In the genomic region with DNA sequence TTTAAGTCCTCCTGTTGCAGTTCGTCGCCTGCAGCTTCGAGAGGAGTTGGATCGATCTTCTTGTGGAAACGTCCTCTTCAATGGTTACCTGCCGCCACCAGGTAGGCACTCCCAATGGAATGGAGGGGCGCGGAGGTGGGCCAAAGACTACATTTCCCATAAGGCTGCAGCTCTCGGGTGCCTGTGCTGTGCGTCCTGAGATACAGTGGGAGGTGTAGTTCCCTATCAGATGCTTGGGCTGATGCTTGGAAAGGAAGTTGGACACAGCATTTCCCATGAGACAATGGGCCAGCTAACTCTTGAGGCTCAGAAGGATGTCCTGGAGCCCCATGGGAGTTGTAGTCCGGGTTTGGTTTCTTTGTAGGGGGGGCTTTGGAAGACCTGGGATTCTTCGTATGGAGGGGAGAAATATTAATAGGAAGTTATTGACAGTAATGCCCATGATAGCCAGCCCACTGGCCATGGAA, we compare ENCODE assay signal across 8 cellular contexts. TPM values are rescaled to one million over a fixed set of nuclear protein-coding genes. Genes with fewer than 3 reads are reported as not detected.
DNase-seq lines count a peak whose midpoint lies in the region; ATAC-seq, FAIRE-seq and TF ChIP-seq lines count a peak whose summit lies in the region.
"Had no signal": no experiment of that assay in that cellular context is flagged by ENCODE, and none has a peak within 500 bp of the region (broad histone marks: within the 10 kb centered on the region; RNA-seq: fewer than 3 reads in every experiment).

No MANE protein-coding gene starts in this region.

- H3K27me3 Mint-ChIP-seq in activated T-cell treated with anti-CD3 and anti-CD28 coated beads, Interleukin-2, amount 50 U/mL, for 4 hours (ENCODE audit: low read depth): no peaks in the 10 kb centered on the region
- H3K27me3 Mint-ChIP-seq in natural killer cell (ENCODE audit: low read depth in 2 of 2): no peaks in the 10 kb centered on the region

- no peaks in the 10 kb centered on the region for H3K9me3 Mint-ChIP-seq in activated T-cell treated with anti-CD3 and anti-CD28 coated beads, Interleukin-2, amount 50 U/mL, for 4 hours
- H3K9me3 Mint-ChIP-seq in natural killer cell: no peaks in the 10 kb centered on the region

- peak overlapping the region; percentile 84 for H3K4me3 Mint-ChIP-seq in activated T-cell treated with anti-CD3 and anti-CD28 coated beads, Interleukin-2, amount 50 U/mL, for 4 hours
- peak overlapping the region; percentile 85 for H3K4me3 Mint-ChIP-seq in natural killer cell

- no peaks in the 10 kb centered on the region for H3K27me3 ChIP-seq in Loucy (ENCODE audit: insufficient read depth, low read length, poor library complexity, severe bottlenecking)

- H3K36me3 ChIP-seq in Loucy (ENCODE audit: insufficient read depth, low read length): peaks cover 10% of the 10 kb centered on the region; the same call in 1 of the 2 replicates

- intact Hi-C loops in natural killer cell (cut with micrococcal nuclease): no loop called here

- FAIRE-seq in D721Med (lab: Jason Lieb, UNC): no peak

- peak; percentile 84 for DNase-seq in ELF-1 (ENCODE audit: low read depth, low spot score)
- no peak for DNase-seq in activated T-cell treated with anti-CD3 and anti-CD28 coated beads, Interleukin-2, amount 50 U/mL, for 4 hours
- DNase-seq in natural killer cell: no peak
- DNase-seq in D721Med (ENCODE audit: insufficient read length, low spot score): no peak
- DNase-seq: activated CD4-positive, alpha-beta T cell treated with anti-CD3 and anti-CD28 coated beads for 48 hours had no signal

- peaks cover 17% of the 10 kb centered on the region for H3K79me2 ChIP-seq in Loucy (ENCODE audit: insufficient read depth, low read length)

- H3K27ac Mint-ChIP-seq in natural killer cell: peak overlapping the region; percentile 14 to 18

- no peaks in the 10 kb centered on the region for H3K9me2 ChIP-seq in Loucy (replicated peaks; ENCODE audit: low read depth, low read length)

- H3K4me1 Mint-ChIP-seq in activated T-cell treated with anti-CD3 and anti-CD28 coated beads, Interleukin-2, amount 50 U/mL, for 4 hours (ENCODE audit: low read depth): peaks cover 17% of the 10 kb centered on the region
- peaks cover 18 to 37% of the 10 kb centered on the region in 2 donors for H3K4me1 Mint-ChIP-seq in natural killer cell

- H3F3A ChIP-seq in Loucy (ENCODE audit: low read depth): no peaks in the 10 kb centered on the region

- H3K4me1 ChIP-seq in Loucy (ENCODE audit: insufficient read depth, low read length, poor library complexity, severe bottlenecking): peaks cover 18% of the 10 kb centered on the region

- peaks cover 26% of the 10 kb centered on the region for H3K36me3 Mint-ChIP-seq in activated T-cell treated with anti-CD3 and anti-CD28 coated beads, Interleukin-2, amount 50 U/mL, for 4 hours (ENCODE audit: insufficient read depth)
- H3K36me3 Mint-ChIP-seq in natural killer cell: no peaks in the 10 kb centered on the region

- H3K4me3 ChIP-seq in Loucy (ENCODE audit: low read length, poor library complexity, severe bottlenecking): peak overlapping the region; percentile 94

- no peaks in the 10 kb centered on the region for H3K9me3 ChIP-seq in Loucy (ENCODE audit: insufficient read depth, low read depth, low read length)

- peak overlapping the region; percentile 85 for H3K4me2 ChIP-seq in Loucy (ENCODE audit: low read depth, low read length, poor library complexity, severe bottlenecking)

- H4K20me1 ChIP-seq in Loucy (ENCODE audit: insufficient read depth, low read length, poor library complexity, severe bottlenecking): peaks cover 3% of the 10 kb centered on the region

- H3K9ac ChIP-seq in Loucy (ENCODE audit: low read depth, low read length, poor library complexity, severe bottlenecking): no peak overlapping the region

- no peak overlapping the region for H2AFZ ChIP-seq in Loucy (ENCODE audit: low read length)

- ATAC-seq in activated T-cell treated with anti-CD3 and anti-CD28 coated beads, Interleukin-2, amount 50 U/mL, for 4 hours: no peak
- ATAC-seq in natural killer cell: no peak
- no peak for ATAC-seq in HG03520 (IDR thresholded peaks at IDR 0.05; ENCODE audit: unreplicated experiment)
- no peak for ATAC-seq in GM21723 (IDR thresholded peaks at IDR 0.05; ENCODE audit: unreplicated experiment)

- no peak for TF ChIP-seq CTCF in Loucy (conservative IDR thresholded peaks at IDR 0.05; ENCODE audit: low read length)
- no peak for TF ChIP-seq CTCF in natural killer cell (IDR thresholded peaks at IDR 0.05)
- TF ChIP-seq CTCF in D721Med (IDR thresholded peaks at IDR 0.05; ENCODE audit: insufficient read depth, missing control alignments): no peak

RNA-seq across cellular contexts. Expression of a gene that starts 1.8 kb away (rescaled TPM):
- total RNA-seq in activated T-cell treated with anti-CD3 and anti-CD28 coated beads, Interleukin-2, amount 50 U/mL, for 4 hours: 10 to 100 TPM; 80.1 to 86.1 (median 84.8) TPM
- 100 to 1,000 TPM; 209 to 224 (median 209) TPM for total RNA-seq in natural killer cell

RNA-seq across cellular contexts. Expression of a gene that starts 22.7 kb away (rescaled TPM):
- 100 to 1,000 TPM; 210 to 251 (median 213) TPM for total RNA-seq in activated T-cell treated with anti-CD3 and anti-CD28 coated beads, Interleukin-2, amount 50 U/mL, for 4 hours
- 100 to 1,000 TPM; 153 to 182 (median 157) TPM for total RNA-seq in natural killer cell
